ENCODE assay signal across 16 cellular contexts in genomic region chr2:181902625-181903024, GRCh38. TPM values are rescaled to one million over a fixed set of nuclear protein-coding genes. Genes with fewer than 3 reads are reported as not detected.
A peak's percentile ranks its signal among the peaks of the same experiment; 100 is the strongest.
DNase-seq lines count a peak whose midpoint lies in the region; ATAC-seq and TF ChIP-seq lines count a peak whose summit lies in the region.
"Had no signal": no experiment of that assay in that cellular context is flagged by ENCODE, and none has a peak within 500 bp of the region (broad histone marks: within the 10 kb centered on the region; RNA-seq: fewer than 3 reads in every experiment).

No MANE protein-coding gene starts in this region.

- no peak for TF ChIP-seq RAD21 in HCT116 (IDR thresholded peaks at IDR 0.05; ENCODE audit: low read depth)

- H3K27me3 ChIP-seq in HCT116 (ENCODE audit: insufficient read depth, low read length) (no peaks in the 10 kb centered on the region), foreskin keratinocyte (no peaks in the 10 kb centered on the region), tibial nerve (no peaks in the 10 kb centered on the region)
- H3K27me3 ChIP-seq in CD4-positive, alpha-beta memory T cell (ENCODE audit: insufficient read depth, low read length) = no peaks in the 10 kb centered on the region
- H3K27me3 ChIP-seq: BE2C had no signal

- H3K9me3 ChIP-seq in HCT116 (ENCODE audit: control insufficient read depth in 1 of 2, insufficient read depth in 1 of 2, low read depth in 1 of 2, low read length in 2 of 2) = no peaks in the 10 kb centered on the region
- H3K9me3 ChIP-seq in tibial nerve = no peaks in the 10 kb centered on the region
- H3K9me3 ChIP-seq in CD4-positive, alpha-beta memory T cell (ENCODE audit: control insufficient read depth in 1 of 2, low read length in 2 of 2) = no peaks in the 10 kb centered on the region
- H3K9me3 ChIP-seq: BE2C had no signal

- H3K27me3 Mint-ChIP-seq in CD4-positive, alpha-beta memory T cell = no peaks in the 10 kb centered on the region

- H3K36me3 ChIP-seq in HCT116 (ENCODE audit: control insufficient read depth in 1 of 2, insufficient read depth in 2 of 2, low read length in 2 of 2) (peaks cover 68 to 90% of the 10 kb centered on the region in 2 experiments), tibial nerve (peaks cover 0 to 50% (median 0%) of the 10 kb centered on the region in 3 donors)
- peaks cover 17% of the 10 kb centered on the region for H3K36me3 ChIP-seq in CD4-positive, alpha-beta memory T cell (ENCODE audit: insufficient read depth, low read length)
- H3K36me3 ChIP-seq: BE2C had no signal

- peaks cover 33 to 41% of the 10 kb centered on the region in 2 donors for H3K36me3 Mint-ChIP-seq in CD4-positive, alpha-beta memory T cell

- H4K20me1 ChIP-seq in HCT116 (ENCODE audit: insufficient read depth) = peaks cover 40% of the 10 kb centered on the region; the same call in 1 of the 2 replicates

- no peaks in the 10 kb centered on the region for H3K9me2 ChIP-seq in HCT116 (ENCODE audit: insufficient read depth)

- RAD21 ChIA-PET in HCT116 (lab: Charles Lee; ENCODE audit: low non-redundant PET in 1 of 2, low total read pairs in 2 of 2, uncharacterized antibody in 2 of 2, unreplicated experiment in 2 of 2) = no interaction called here

- TF ChIP-seq CTCF in HCT116 (IDR thresholded peaks at IDR 0.05 in 2 of 3, conservative IDR thresholded peaks at IDR 0.05 in 1 of 3; ENCODE audit: borderline replicate concordance in 1 of 3, insufficient read depth in 1 of 3, low read depth in 2 of 3, low read length in 2 of 3) (no peak), astrocyte of the cerebellum (IDR thresholded peaks at IDR 0.05; ENCODE audit: low read depth, low read length, missing control alignments) (no peak), foreskin keratinocyte (conservative IDR thresholded peaks at IDR 0.05) (no peak), tibial nerve (IDR thresholded peaks at IDR 0.05) (no peak)

- WGBS in tibial nerve, 2 donors = 43 to 56% methylated on average over 3 of the region's 3 CpGs

- H3K4me3 ChIP-seq in HCT116 (replicated peaks in 1 of 2; ENCODE audit: low read depth in 1 of 2, low read length in 2 of 2) (no peak overlapping the region), astrocyte of the cerebellum (ENCODE audit: low read depth, low read length) (peak overlapping the region; percentile 11), tibial nerve (no peak overlapping the region)
- H3K4me3 ChIP-seq in CD4-positive, alpha-beta memory T cell (ENCODE audit: low read length in 2 of 2) = no peak overlapping the region
- H3K4me3 ChIP-seq: PC-9 had no signal

- POLR2A ChIA-PET in HCT116 (lab: Charles Lee) = interaction anchor here (0.8 to 2.0 kb wide), 8 partner anchors 10 to 161 kb away, joined by 3 to 10 read pairs (median 4); partner anchors contain the start of gene ITPRID2
- POLR2A ChIA-PET in CD4-positive, alpha-beta memory T cell (lab: Charles Lee; ENCODE audit: partially characterized antibody) = interaction anchor here (1.0 kb wide), 1 partner anchor 11 kb away, joined by 3 read pairs; the partner anchor contains the start of gene ITPRID2

- H3K4me1 Mint-ChIP-seq in CD4-positive, alpha-beta memory T cell = peaks cover 15 to 24% (median 16%) of the 10 kb centered on the region in 4 donors

- no peak overlapping the region for H3K4me3 Mint-ChIP-seq in CD4-positive, alpha-beta memory T cell
- H3K4me3 Mint-ChIP-seq: CD8-positive, alpha-beta T cell had no signal

- in situ Hi-C loops in astrocyte of the cerebellum (cut with HindIII; ENCODE audit: low sequenced_read_pairs) = no loop called here

- ATAC-seq in HCT116 = no peak
- peak; percentile 48 for ATAC-seq in foreskin keratinocyte
- ATAC-seq: CD8-positive, alpha-beta T cell had no signal

- peak overlapping the region; percentile 99 for H3K27ac ChIP-seq in HCT116 (ENCODE audit: low read depth, low read length)
- no peak overlapping the region for H3K27ac ChIP-seq in foreskin keratinocyte
- H3K27ac ChIP-seq in tibial nerve = peak overlapping the region in 3 of 4 donors; percentile 26 to 94 (median 82)
- no peak overlapping the region for H3K27ac ChIP-seq in CD4-positive, alpha-beta memory T cell (ENCODE audit: low read depth, low read length)

- peak overlapping the region; percentile 21; the same call in 1 of the 2 replicates for H3K4me2 ChIP-seq in HCT116 (ENCODE audit: low read length)
- H3K4me2 ChIP-seq: PC-9 had no signal

- DNase-seq in HCT116 (ENCODE audit: low read depth, low spot score) (no peak), astrocyte of the cerebellum (ENCODE audit: low read depth) (no peak), foreskin keratinocyte (no peak), tibial nerve (ENCODE audit: low spot score in 2 of 2) (no peak), COLO829 (ENCODE audit: low spot score) (no peak)
- DNase-seq in stimulated activated naive CD4-positive, alpha-beta T cell treated with Interleukin-2 at 50 U/mL for 16 hours (lab: John Stamatoyannopoulos, UW) = no peak
- no peak for DNase-seq in CD4-positive, alpha-beta memory T cell
- DNase-seq: BE2C; CD8-positive, alpha-beta T cell; NCI-H1105; NCI-H1930; NCI-H2171; NCI-H446 treated with DMSO at 0.1 percent for 48 hours; NCI-H748 treated with DMSO at 0.1 percent for 48 hours; PC-9; SHP77 had no signal

- no peaks in the 10 kb centered on the region for H3K9me3 Mint-ChIP-seq in CD4-positive, alpha-beta memory T cell
- H3K9me3 Mint-ChIP-seq: CD8-positive, alpha-beta T cell had no signal

- peaks cover 100% of the 10 kb centered on the region for H3K79me2 ChIP-seq in HCT116 (ENCODE audit: insufficient read depth, low read length)

- 0 out of 2 replicates have a peak overlapping the region, but pooled peaks have one; percentile 14 for H3K9ac ChIP-seq in HCT116 (ENCODE audit: low read length)

- no peak for TF ChIP-seq EP300 in tibial nerve (IDR thresholded peaks at IDR 0.05)

- BruUV-seq in HCT116 (replicated peaks; lab: Mats Ljungman, UMichigan) = no TSS peak

- H2AFZ ChIP-seq in HCT116 (ENCODE audit: low read depth, low read length, poor library complexity, severe bottlenecking) = no peak overlapping the region
- H2AFZ ChIP-seq: PC-9 had no signal

- intact Hi-C loops in HCT116 (cut with micrococcal nuclease) = loop anchor here (5.0 kb wide), 1 partner anchor 330 kb away; no protein-coding TSS in a partner anchor
- intact Hi-C loops in CD4-positive, alpha-beta memory T cell (cut with micrococcal nuclease) = no loop called here

- TF ChIP-seq POLR2A in HCT116 (IDR thresholded peaks at IDR 0.05; ENCODE audit: borderline replicate concordance, extremely low read depth, insufficient read depth, insufficient read length) (no peak), tibial nerve (IDR thresholded peaks at IDR 0.05) (no peak)

- no peak overlapping the region for H3K27ac Mint-ChIP-seq in CD4-positive, alpha-beta memory T cell
- H3K27ac Mint-ChIP-seq: CD8-positive, alpha-beta T cell had no signal

- H3K4me1 ChIP-seq in HCT116 (ENCODE audit: control insufficient read depth in 1 of 2, insufficient read depth in 2 of 2, low read length in 2 of 2) = peaks cover 76 to 99% of the 10 kb centered on the region in 2 experiments
- peaks cover 17% of the 10 kb centered on the region for H3K4me1 ChIP-seq in foreskin keratinocyte
- H3K4me1 ChIP-seq in tibial nerve = peaks cover 0 to 96% (median 33%) of the 10 kb centered on the region in 4 donors
- peaks cover 14% of the 10 kb centered on the region for H3K4me1 ChIP-seq in CD4-positive, alpha-beta memory T cell (ENCODE audit: insufficient read depth, low read length)
- H3K4me1 ChIP-seq: BE2C had no signal

- CTCF ChIA-PET in HCT116 (lab: Charles Lee) = interaction anchor here (3.3 kb wide), 1 partner anchor 160 kb away, joined by 34 read pairs; no protein-coding TSS in a partner anchor
- CTCF ChIA-PET in CD4-positive, alpha-beta memory T cell (lab: Charles Lee; ENCODE audit: partially characterized antibody) = interaction anchor here (1.0 to 5.9 kb wide), 3 partner anchors 11 to 161 kb away, joined by 3 to 44 read pairs (median 31); partner anchors contain the start of gene ITPRID2

TF ChIP-seq in HCT116, 20 proteins besides CTCF, POLR2A, EP300 and RAD21:
- no peak for TF ChIP-seq EZH2phosphoT487 (IDR thresholded peaks at IDR 0.05; ENCODE audit: borderline replicate concordance)
- no peak for TF ChIP-seq SIN3A (IDR thresholded peaks at IDR 0.05; ENCODE audit: low read depth)
- TF ChIP-seq REST (IDR thresholded peaks at IDR 0.05; ENCODE audit: low read depth) = no peak
- TF ChIP-seq YY1 (IDR thresholded peaks at IDR 0.05; ENCODE audit: extremely low read depth, insufficient replicate concordance, low read depth, low read length) = no peak

RNA-seq across cellular contexts. Expression of gene ITPRID2, which starts 11.1 kb away (rescaled TPM):
- total RNA-seq in HCT116 (2021; ENCODE audit: unreplicated experiment) = 1,605 TPM
- polyA plus RNA-seq in HCT116 (2012) = 428 and 446 TPM in 2 replicates
- total RNA-seq in foreskin keratinocyte = 176 and 193 TPM in 2 replicates
- 52.5 and 58.9 TPM in 2 replicates for polyA plus RNA-seq in foreskin keratinocyte
- total RNA-seq in tibial nerve = 100 to 1,000 TPM; 203 to 300 (median 245) TPM
- 10 to 100 TPM; 30.8 to 38.8 TPM for total RNA-seq in CD4-positive, alpha-beta memory T cell
- polyA plus RNA-seq in CD4-positive, alpha-beta memory T cell = 1 to 10 TPM; 3.8 to 7.0 TPM

Comparison
In these comparisons a context has a peak if more than half of its experiments do, and no peak if none do; other contexts are left out.
1. H3K27ac ChIP-seq: peak in HCT116 (single experiment) and tibial nerve (3 of 4); none in foreskin keratinocyte (single experiment) and CD4-positive, alpha-beta memory T cell (single experiment).